In genomic region chr4:142683503-142683902, GRCh38 we compare ENCODE assay signal across 18 cellular contexts.
"Had no signal": no experiment of that assay in that cellular context is flagged by ENCODE, and none has a peak within 500 bp of the region (broad histone marks: within the 10 kb centered on the region; RNA-seq: fewer than 3 reads in every experiment).

No MANE protein-coding gene starts in this region.

- ATAC-seq: gastrocnemius medialis; heart right ventricle; left lobe of liver; natural killer cell treated with Interleukin-12 subunit alpha and Interleukin-12 subunit beta and Interleukin-15 and Interleukin-18, amount 100 ng/mL, for 72 hours; pancreas; right cardiac atrium had no signal

- H3K4me3 ChIP-seq: dorsolateral prefrontal cortex, gastrocnemius medialis, heart right ventricle, pancreas, tibial artery, upper lobe of left lung, uterus had no signal

- H3K27ac ChIP-seq: dorsolateral prefrontal cortex, gastrocnemius medialis, heart right ventricle, pancreas, tibial artery, upper lobe of left lung, uterus had no signal

- H3K27me3 ChIP-seq: dorsolateral prefrontal cortex, gastrocnemius medialis, heart right ventricle, pancreas, tibial artery, upper lobe of left lung, uterus had no signal

- H3K9me3 ChIP-seq: gastrocnemius medialis, heart right ventricle, pancreas, tibial artery, upper lobe of left lung, uterus had no signal

- H3K4me1 ChIP-seq: gastrocnemius medialis, pancreas, upper lobe of left lung, uterus had no signal

- DNase-seq: cortex of kidney; dorsolateral prefrontal cortex; effector CD8-positive, alpha-beta T cell; erythroblast; gastrocnemius medialis; heart right ventricle; hypothalamus; occipital lobe; pancreas; right cardiac atrium; small intestine; stimulated activated CD4-positive, alpha-beta T cell treated with anti-CD3 and anti-CD28 coated beads, Interleukin-12 subunit alpha, Interleukin-12 subunit beta, amount 100 ng/mL, for 4 hours; stimulated activated naive CD4-positive, alpha-beta T cell; tibial artery; upper lobe of left lung; uterus had no signal

- H3K36me3 ChIP-seq: gastrocnemius medialis, heart right ventricle, pancreas, tibial artery, upper lobe of left lung, uterus had no signal
